In genomic region chr20:63232235-63233060, GRCh38 we compare ENCODE assay signal across 14 cellular contexts. TPM values are rescaled to one million over a fixed set of nuclear protein-coding genes. Genes with fewer than 3 reads are reported as not detected.
DNase-seq lines count a peak whose midpoint lies in the region; ATAC-seq lines count a peak whose summit lies in the region.
"Had no signal": no experiment of that assay in that cellular context is flagged by ENCODE, and none has a peak within 500 bp of the region (broad histone marks: within the 10 kb centered on the region; RNA-seq: fewer than 3 reads in every experiment).

No MANE protein-coding gene starts in this region.

- ATAC-seq in GM19035 (IDR thresholded peaks at IDR 0.05; ENCODE audit: unreplicated experiment): no peak

- DNase-seq in EH (ENCODE audit: low read depth) (peak; percentile 98), M059J (ENCODE audit: low read depth) (peak; percentile 99), dermis blood vessel endothelial cell (peak; percentile 43), non-pigmented ciliary epithelial cell (ENCODE audit: low read depth) (peak; percentile 77), COLO668 (lab: John Stamatoyannopoulos, UW; ENCODE audit: unreplicated experiment) (no peak), NCI-H748 treated with DMSO at 0.1 percent for 48 hours (lab: John Stamatoyannopoulos, UW) (no peak), NCI-H2029 (lab: John Stamatoyannopoulos, UW) (no peak)
- DNase-seq: activated CD4-positive, alpha-beta T cell treated with anti-CD3 and anti-CD28 coated beads, Interleukin-2, amount 10 ng/mL, durations not matched to agents 24 days and 14 days; activated naive CD4-positive, alpha-beta T cell treated with anti-CD3 and anti-CD28 coated beads for 36 hours; DND-41; left cardiac atrium; NCI-H2029 treated with DMSO at 0.1 percent for 48 hours; SHP77 had no signal

RNA-seq across cellular contexts. Expression of gene BIRC7, which starts 3.3 kb away (rescaled TPM):
- not detected in 2 replicates for total RNA-seq in M059J (2014; rRNA removed; shearing (Covaris generic))
- not detected in 2 replicates for total RNA-seq in dermis blood vessel endothelial cell
- total RNA-seq: activated CD4-positive, alpha-beta T cell treated with anti-CD3 and anti-CD28 coated beads, Interleukin-2, amount 10 ng/mL, durations not matched to agents 24 days and 14 days; activated naive CD4-positive, alpha-beta T cell treated with anti-CD3 and anti-CD28 coated beads for 36 hours had no signal

RNA-seq across cellular contexts. Expression of gene YTHDF1, which starts 16.5 kb away (rescaled TPM):
- 28.4 and 41.2 TPM in 2 replicates for total RNA-seq in M059J (2014; rRNA removed; shearing (Covaris generic))
- total RNA-seq in dermis blood vessel endothelial cell: 18.4 and 28.1 TPM in 2 replicates

RNA-seq across cellular contexts. Expression of gene NKAIN4, which starts 21.8 kb away (rescaled TPM):
- not detected in 2 replicates for total RNA-seq in M059J (2014; rRNA removed; shearing (Covaris generic))
- total RNA-seq in dermis blood vessel endothelial cell: not detected in 2 replicates
- total RNA-seq: activated CD4-positive, alpha-beta T cell treated with anti-CD3 and anti-CD28 coated beads, Interleukin-2, amount 10 ng/mL, durations not matched to agents 24 days and 14 days; activated naive CD4-positive, alpha-beta T cell treated with anti-CD3 and anti-CD28 coated beads for 36 hours; left cardiac atrium had no signal

RNA-seq across cellular contexts. Expression of gene ARFGAP1, which starts 40.2 kb away (rescaled TPM):
- 35.3 and 78.1 TPM in 2 replicates for total RNA-seq in M059J (2014; rRNA removed; shearing (Covaris generic))
- 60.0 and 70.8 TPM in 2 replicates for total RNA-seq in dermis blood vessel endothelial cell

Comparison
In these comparisons a context has a peak if more than half of its experiments do, and no peak if none do; other contexts are left out.
1. DNase-seq: peak in EH (single experiment), M059J (single experiment), dermis blood vessel endothelial cell (single experiment) and non-pigmented ciliary epithelial cell (single experiment); none in COLO668 (single experiment), NCI-H748 treated with DMSO at 0.1 percent for 48 hours (single experiment) and NCI-H2029 (single experiment).